In genomic region chr5:142713151-142713706, GRCh38 we compare ENCODE assay signal across 8 cellular contexts. TPM values are rescaled to one million over a fixed set of nuclear protein-coding genes. Genes with fewer than 3 reads are reported as not detected.
DNase-seq lines count a peak whose midpoint lies in the region; ATAC-seq and TF ChIP-seq lines count a peak whose summit lies in the region.

No MANE protein-coding gene starts in this region.

- no peaks in the 10 kb centered on the region for H3K36me3 ChIP-seq in OCI-LY1 (ENCODE audit: insufficient read depth, low read length)

- H3K4me3 ChIP-seq in OCI-LY1 (ENCODE audit: low read depth, low read length, poor library complexity, severe bottlenecking) = peak overlapping the region; percentile 59

- no peak for TF ChIP-seq POLR2A in erythroblast (IDR thresholded peaks at IDR 0.05; ENCODE audit: low read length)

- no peak overlapping the region for H3K9ac ChIP-seq in OCI-LY1 (ENCODE audit: low read length)

- in situ Hi-C loops in Caki2 (cut with HindIII; ENCODE audit: low pct_unique_long_range_greater_than_20kb, low sequenced_read_pairs) = no loop called here

- no peaks in the 10 kb centered on the region for H3K9me2 ChIP-seq in OCI-LY1 (ENCODE audit: low read depth, low read length)

- no peak overlapping the region for H3K27ac ChIP-seq in OCI-LY1 (ENCODE audit: low read depth, low read length, poor library complexity, severe bottlenecking)

- H3F3A ChIP-seq in OCI-LY1 (ENCODE audit: insufficient read depth, low read length) = no peaks in the 10 kb centered on the region

- TF ChIP-seq CTCF in OCI-LY1 (IDR thresholded peaks at IDR 0.05; ENCODE audit: low read length) = peak; percentile 99

- H2AFZ ChIP-seq in OCI-LY1 (ENCODE audit: low read length) = no peak overlapping the region

- peak; percentile 93 for DNase-seq in Caki2 (ENCODE audit: low read depth)
- DNase-seq in HT1080 (ENCODE audit: low read depth) = peak; percentile 85
- DNase-seq in activated T-cell treated with anti-CD3 and anti-CD28 coated beads for 24 hours (ENCODE audit: low read depth) = peak; percentile 80
- peak; percentile 86 to 91 for DNase-seq in erythroblast (lab: John Stamatoyannopoulos, UW)
- peak; percentile 89 for DNase-seq in mucosa of gallbladder (ENCODE audit: low spot score)
- DNase-seq in stimulated activated CD8-positive, alpha-beta memory T cell treated with anti-CD3 and anti-CD28 coated beads, Interleukin-4, amount 100 ng/mL, for 24 hours (ENCODE audit: low read depth) = peak; percentile 79

- H4K20me1 ChIP-seq in OCI-LY1 (ENCODE audit: insufficient read depth, low read length) = no peaks in the 10 kb centered on the region

- peak overlapping the region; percentile 89 for H3K4me2 ChIP-seq in OCI-LY1 (ENCODE audit: low read length)

- peak; percentile 95 for ATAC-seq in GM21367 (IDR thresholded peaks at IDR 0.05; ENCODE audit: unreplicated experiment)

- H3K27me3 ChIP-seq in OCI-LY1 (ENCODE audit: insufficient read depth, low read length) = peaks cover 3% of the 10 kb centered on the region; the same call in 1 of the 2 replicates

- H3K79me2 ChIP-seq in OCI-LY1 (ENCODE audit: insufficient read depth, low read length) = no peaks in the 10 kb centered on the region

- no peaks in the 10 kb centered on the region for H3K9me3 ChIP-seq in OCI-LY1 (ENCODE audit: low read length)

- H3K4me1 ChIP-seq in OCI-LY1 (ENCODE audit: insufficient read depth, low read length, severe bottlenecking) = no peaks in the 10 kb centered on the region

RNA-seq across cellular contexts. Expression of gene FGF1, which starts 27.3 kb away (rescaled TPM):
- not detected in 2 replicates for total RNA-seq in Caki2 (2014; rRNA removed; shearing (Covaris generic); ENCODE audit: low replicate concordance)
- 4.0 and 7.2 TPM in 2 replicates for total RNA-seq in HT1080 (2014; rRNA removed; shearing (Covaris generic))
- polyA plus RNA-seq in HT1080 (2015; cell fraction: cytosol; rRNA removed) = 4.7 and 5.6 TPM in 2 replicates
- 5.0 and 5.4 TPM in 2 replicates for polyA plus RNA-seq in HT1080 (2015; cell fraction: nucleus; rRNA removed)
- 0.98 TPM for total RNA-seq in mucosa of gallbladder

RNA-seq across cellular contexts. Expression of gene ARHGAP26, which starts 56.9 kb away (rescaled TPM):
- total RNA-seq in Caki2 (2014; rRNA removed; shearing (Covaris generic); ENCODE audit: low replicate concordance) = 32.4 and 38.3 TPM in 2 replicates
- 4.8 and 9.9 TPM in 2 replicates for total RNA-seq in HT1080 (2014; rRNA removed; shearing (Covaris generic))
- 7.1 and 7.7 TPM in 2 replicates for polyA plus RNA-seq in HT1080 (2015; cell fraction: cytosol; rRNA removed)
- 10.0 and 10.4 TPM in 2 replicates for polyA plus RNA-seq in HT1080 (2015; cell fraction: nucleus; rRNA removed)
- 60.3 TPM for total RNA-seq in mucosa of gallbladder
